ENCODE assay signal across 13 cellular contexts in the genomic region with DNA sequence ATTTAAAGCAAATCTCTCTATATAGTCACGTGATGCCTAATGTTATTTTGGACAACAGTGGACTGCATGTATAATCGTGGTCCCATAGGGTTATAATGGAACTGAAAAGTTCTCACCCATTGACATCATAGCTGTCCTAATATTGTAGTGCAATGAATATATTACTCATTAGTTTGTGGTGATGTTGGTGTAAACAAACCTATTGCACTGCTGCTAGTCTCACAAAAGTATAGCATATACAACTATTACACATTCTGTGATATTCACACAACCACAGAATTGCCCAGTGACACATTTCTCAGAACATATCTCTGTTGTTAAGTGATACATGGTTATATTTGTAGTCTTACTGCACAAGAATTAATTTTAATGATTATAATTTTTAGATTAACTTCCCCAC. TPM values are rescaled to one million over a fixed set of nuclear protein-coding genes. Genes with fewer than 3 reads are reported as not detected.
DNase-seq lines count a peak whose midpoint lies in the region; ATAC-seq, FAIRE-seq and TF ChIP-seq lines count a peak whose summit lies in the region.
"Had no signal": no experiment of that assay in that cellular context is flagged by ENCODE, and none has a peak within 500 bp of the region (broad histone marks: within the 10 kb centered on the region; RNA-seq: fewer than 3 reads in every experiment).

No MANE protein-coding gene starts in this region.

- H4K20me1 ChIP-seq in GM12878 (ENCODE audit: control insufficient read depth, insufficient read depth), result no peaks in the 10 kb centered on the region

- H3K27me3 ChIP-seq in GM12878 (replicated peaks in 1 of 2; ENCODE audit: control insufficient read depth in 2 of 2, insufficient read depth in 2 of 2, low read length in 1 of 2) (no peaks in the 10 kb centered on the region), mesenchymal stem cell (ENCODE audit: control insufficient read depth in 1 of 2, insufficient read depth in 1 of 2, low read length in 2 of 2) (no peaks in the 10 kb centered on the region)

- H2BK12ac ChIP-seq in mesenchymal stem cell (ENCODE audit: low read length in 2 of 2), result no peak overlapping the region

- TF ChIP-seq EP300 in GM12878 (IDR thresholded peaks at IDR 0.05; ENCODE audit: borderline replicate concordance in 1 of 2, control insufficient read depth in 1 of 2, low read depth in 2 of 2, low read length in 2 of 2), result no peak

- H4K91ac ChIP-seq in mesenchymal stem cell (ENCODE audit: low read length), result no peak overlapping the region

- H3K23ac ChIP-seq in mesenchymal stem cell (ENCODE audit: low read length in 2 of 2), result no peak overlapping the region

- no peak overlapping the region for H3K9ac ChIP-seq in GM12878 (ENCODE audit: control insufficient read depth, insufficient read depth, low read length)
- H3K9ac ChIP-seq in mesenchymal stem cell (ENCODE audit: low read length), result no peak overlapping the region

- H3K14ac ChIP-seq in mesenchymal stem cell (ENCODE audit: low read length in 2 of 2), result no peak overlapping the region

- ATAC-seq in GM12878, result no peak
- ATAC-seq in HG03095 (IDR thresholded peaks at IDR 0.05; ENCODE audit: unreplicated experiment), result no peak
- ATAC-seq: HCT116 had no signal

- H3K4me1 ChIP-seq in GM12878 (ENCODE audit: control insufficient read depth, insufficient read depth, low read length) (no peaks in the 10 kb centered on the region), mesenchymal stem cell (ENCODE audit: control insufficient read depth, insufficient read depth, low read depth, low read length) (no peaks in the 10 kb centered on the region)

- no peaks in the 10 kb centered on the region for H3K79me2 ChIP-seq in GM12878 (ENCODE audit: control insufficient read depth, insufficient read depth, low read length)

- no peak overlapping the region for H3K27ac ChIP-seq in GM12878 (ENCODE audit: control insufficient read depth, insufficient read depth)
- H3K27ac ChIP-seq in mesenchymal stem cell (ENCODE audit: low read length, poor library complexity, severe bottlenecking), result no peak overlapping the region

- peaks cover 21% of the 10 kb centered on the region for H3K79me1 ChIP-seq in mesenchymal stem cell (replicated peaks; ENCODE audit: low read length, poor library complexity, severe bottlenecking)

- BruUV-seq in GM12878 (replicated peaks; lab: Mats Ljungman, UMichigan), result no TSS peak

- H2BK15ac ChIP-seq in mesenchymal stem cell (ENCODE audit: low read depth, poor library complexity, severe bottlenecking), result no peak overlapping the region

- intact Hi-C loops in GM12878 (cut with micrococcal nuclease; ENCODE audit: unreplicated experiment), result no loop called here

- no peak overlapping the region for H2BK120ac ChIP-seq in mesenchymal stem cell (ENCODE audit: low read depth, low read length)

- in situ Hi-C loops in GM12878 (cut with MboI), result loop anchor here (25.0 kb wide), 1 partner anchor 1512 kb away; the partner anchor contains the start of gene HTR1A

- H3K4me3 ChIP-seq in GM12878 (no peak overlapping the region), mesenchymal stem cell (ENCODE audit: insufficient read depth in 1 of 2, low read depth in 1 of 2, low read length in 2 of 2) (no peak overlapping the region)

- CTCF ChIA-PET in GM12878 (lab: Yijun Ruan, JAX), result interaction anchor here (0.6 to 3.1 kb wide), 5 partner anchors 9 to 329 kb away, joined by 3 to 18 read pairs (median 4); no protein-coding TSS in a partner anchor

- no peak for TF ChIP-seq RAD21 in GM12878 (IDR thresholded peaks at IDR 0.05; ENCODE audit: insufficient read depth, low read depth, low read length)

- H3K4me2 ChIP-seq in GM12878 (ENCODE audit: control insufficient read depth, insufficient read depth) (no peak overlapping the region), mesenchymal stem cell (ENCODE audit: low read length, poor library complexity, severe bottlenecking) (no peak overlapping the region)

- no peak overlapping the region for H2BK5ac ChIP-seq in mesenchymal stem cell (ENCODE audit: low read depth, low read length, poor library complexity, severe bottlenecking)

- H2AK5ac ChIP-seq in mesenchymal stem cell (ENCODE audit: low read length, severe bottlenecking), result no peak overlapping the region

- no peak overlapping the region for H4K8ac ChIP-seq in mesenchymal stem cell (ENCODE audit: low read length)

- H3K18ac ChIP-seq in mesenchymal stem cell (ENCODE audit: low read depth in 1 of 2, low read length in 2 of 2), result no peak overlapping the region

- SMC1A ChIA-PET in GM12878 (lab: Charles Lee; ENCODE audit: uncharacterized antibody, unreplicated experiment), result interaction anchor here (0.6 to 1.7 kb wide), 5 partner anchors 9 to 313 kb away, joined by 3 to 9 read pairs (median 3); no protein-coding TSS in a partner anchor

- TF ChIP-seq CTCF in GM12878 (IDR thresholded peaks at IDR 0.05 in 2 of 3, conservative IDR thresholded peaks at IDR 0.05 in 1 of 3; ENCODE audit: control insufficient read depth in 2 of 3, extremely low read depth in 1 of 3, insufficient read depth in 1 of 3, low read depth in 3 of 3, low read length in 3 of 3), result no peak

- POLR2A ChIA-PET in GM12878 (lab: Charles Lee), result interaction anchor here (0.8 to 0.9 kb wide), 2 partner anchors 32 to 47 kb away, joined by 3 to 4 read pairs; partner anchors contain the start of gene DIMT1

- no peak for TF ChIP-seq POLR2A in GM12878 (IDR thresholded peaks at IDR 0.05; ENCODE audit: low read depth, low read length)

- H2AFZ ChIP-seq in GM12878 (ENCODE audit: control insufficient read depth, low read depth, low read length) (no peak overlapping the region), mesenchymal stem cell (ENCODE audit: low read depth, low read length) (no peak overlapping the region)

- H3K36me3 ChIP-seq in GM12878 (ENCODE audit: control insufficient read depth in 2 of 2, insufficient read depth in 2 of 2, low read length in 1 of 2) (peaks cover 2 to 10% of the 10 kb centered on the region in 2 experiments; a peak in 2 of 4 replicates), mesenchymal stem cell (ENCODE audit: control insufficient read depth in 1 of 2, insufficient read depth in 2 of 2, low read depth in 1 of 2, low read length in 2 of 2) (peaks cover 5 to 39% of the 10 kb centered on the region in 2 experiments)

- 97% methylated on average over 2 of the region's 2 CpGs for WGBS in GM12878 (ENCODE audit: insufficient coverage, insufficient replicate concordance, low lambda C conversion rate, missing lambda C conversion rate)
- 100% methylated on average over 1 of the region's 2 CpGs for WGBS in mesenchymal stem cell

- RAD21 ChIA-PET in GM12878 (lab: Charles Lee; ENCODE audit: unreplicated experiment), result no interaction called here

- H3K9me3 ChIP-seq in GM12878 (replicated peaks; ENCODE audit: control insufficient read depth, insufficient read depth, low read length) (no peaks in the 10 kb centered on the region), mesenchymal stem cell (ENCODE audit: control insufficient read depth, low read length) (no peaks in the 10 kb centered on the region)

- FAIRE-seq in GM12878 (lab: Jason Lieb, UNC), result no peak
- FAIRE-seq: A204.1, GM12892 had no signal

- DNase-seq in ELR (ENCODE audit: low read depth), result peak; percentile 32
- peak; percentile 23 for DNase-seq in HCEC 1CT
- DNase-seq in GM12878 (ENCODE audit: low read depth, low spot score), result no peak
- peak; percentile 68 for DNase-seq in mesenchymal stem cell
- no peak for DNase-seq in NCI-H1436 (lab: John Stamatoyannopoulos, UW)
- DNase-seq in effector CD8-positive, alpha-beta T cell (lab: John Stamatoyannopoulos, UW), result no peak
- DNase-seq: C1 segment of cervical spinal cord; CD4-positive, alpha-beta memory T cell; DMS79 had no signal

- H3K4ac ChIP-seq in mesenchymal stem cell (ENCODE audit: low read depth in 1 of 2, low read length in 2 of 2), result no peak overlapping the region

TF ChIP-seq in GM12878, 131 proteins besides CTCF, POLR2A, EP300 and RAD21 (continues in another document):
- no peak for TF ChIP-seq YY1 (IDR thresholded peaks at IDR 0.05; ENCODE audit: low read depth, low read length)

RNA-seq across cellular contexts. Expression of gene IPO11, which starts 37.7 kb away (rescaled TPM):
- 75.5 and 78.6 TPM in 2 replicates for total RNA-seq in GM12878 (2013; cell fraction: nucleolus; rRNA removed)
- total RNA-seq in GM12878 (2014; rRNA removed) (22.1 and 24.4 TPM in 2 replicates), GM12878 (2014; rRNA removed; fragmentation: Illumina TruSeq; extraction: Trizol) (34.3 and 34.8 TPM in 2 replicates), GM12878 (2021) (33.6 and 37.7 TPM in 2 replicates)
- polyA plus RNA-seq in GM12878 (2011; ENCODE audit: low read depth), result 5.8 TPM
- polyA plus RNA-seq in GM12878 (2011; rRNA removed) (25.8 and 33.2 TPM in 2 replicates), GM12878 (2014; fragmentation: Illumina TruSeq; extraction: Trizol) (33.7 and 45.3 TPM in 2 replicates), GM12878 (2014; fragmentation: Nextera tagmentation; extraction: Ambion mirVana) (10 to 100 TPM; 17.4 to 20.9 TPM), GM12878 (2014; rRNA removed) (14.1 and 15.6 TPM in 2 replicates), GM12878 (2016; fragmentation: Nextera tagmentation; extraction: Ambion mirVana) (10 to 100 TPM; 48.9 to 49.3 TPM)
- polyA plus RNA-seq in GM12878 (2011; cell fraction: cytosol; rRNA removed), result 18.1 and 21.6 TPM in 2 replicates
- polyA plus RNA-seq in GM12878 (2011; cell fraction: nucleus; rRNA removed), result 18.1 and 18.7 TPM in 2 replicates
- polyA plus RNA-seq in GM12878 (2012), result 6.0 and 10.2 TPM in 2 replicates
- polyA minus RNA-seq in GM12878 (2011; rRNA and poly(A)+ RNA removed), result 73.0 and 118 TPM in 2 replicates
- polyA minus RNA-seq in GM12878 (2011; cell fraction: cytosol; rRNA and poly(A)+ RNA removed), result 24.4 and 35.8 TPM in 2 replicates
- 36.4 and 57.5 TPM in 2 replicates for polyA minus RNA-seq in GM12878 (2011; cell fraction: nucleus; rRNA and poly(A)+ RNA removed)
- polyA plus RNA-seq in mesenchymal stem cell (2013, experiment 1 of 2), result 11.3 TPM
- 10.3 TPM for polyA plus RNA-seq in mesenchymal stem cell (2013, experiment 2 of 2)

RNA-seq across cellular contexts. Expression of gene DIMT1, which starts 46.6 kb away (rescaled TPM):
- total RNA-seq in GM12878 (2013; cell fraction: nucleolus; rRNA removed), result 29.9 TPM in 2 replicates
- total RNA-seq in GM12878 (2014; rRNA removed), result 44.1 and 45.6 TPM in 2 replicates
- total RNA-seq in GM12878 (2014; rRNA removed; fragmentation: Illumina TruSeq; extraction: Trizol), result 22.6 and 23.8 TPM in 2 replicates
- total RNA-seq in GM12878 (2021), result 28.9 and 32.0 TPM in 2 replicates
- polyA plus RNA-seq in GM12878 (2011; ENCODE audit: low read depth), result 7.9 TPM
- polyA plus RNA-seq in GM12878 (2011; rRNA removed), result 34.3 and 44.9 TPM in 2 replicates
- 17.5 and 18.9 TPM in 2 replicates for polyA plus RNA-seq in GM12878 (2011; cell fraction: cytosol; rRNA removed)
- polyA plus RNA-seq in GM12878 (2011; cell fraction: nucleus; rRNA removed), result 21.0 and 25.2 TPM in 2 replicates
- 15.4 and 19.5 TPM in 2 replicates for polyA plus RNA-seq in GM12878 (2012)
- 28.8 and 32.1 TPM in 2 replicates for polyA plus RNA-seq in GM12878 (2014; fragmentation: Illumina TruSeq; extraction: Trizol)
- polyA plus RNA-seq in GM12878 (2014; fragmentation: Nextera tagmentation; extraction: Ambion mirVana), result 10 to 100 TPM; 19.0 to 26.4 TPM
- polyA plus RNA-seq in GM12878 (2014; rRNA removed), result 42.6 and 43.8 TPM in 2 replicates
- polyA plus RNA-seq in GM12878 (2016; fragmentation: Nextera tagmentation; extraction: Ambion mirVana), result 10 to 100 TPM; 66.2 TPM
- polyA minus RNA-seq in GM12878 (2011; rRNA and poly(A)+ RNA removed), result 14.9 and 17.2 TPM in 2 replicates
- polyA minus RNA-seq in GM12878 (2011; cell fraction: cytosol; rRNA and poly(A)+ RNA removed), result 5.7 and 7.9 TPM in 2 replicates
- 10.3 and 12.7 TPM in 2 replicates for polyA minus RNA-seq in GM12878 (2011; cell fraction: nucleus; rRNA and poly(A)+ RNA removed)
- polyA plus RNA-seq in mesenchymal stem cell (2013, experiment 1 of 2), result 19.2 TPM
- polyA plus RNA-seq in mesenchymal stem cell (2013, experiment 2 of 2), result 21.4 TPM

Comparison
In these comparisons a context has a peak if more than half of its experiments do, and no peak if none do; other contexts are left out.
1. DNase-seq: peak in ELR (single experiment), HCEC 1CT (single experiment) and mesenchymal stem cell (single experiment); none in GM12878 (single experiment), NCI-H1436 (single experiment) and effector CD8-positive, alpha-beta T cell (single experiment).